Comparison of ENCODE assay signal across 12 cellular contexts in the genomic region with DNA sequence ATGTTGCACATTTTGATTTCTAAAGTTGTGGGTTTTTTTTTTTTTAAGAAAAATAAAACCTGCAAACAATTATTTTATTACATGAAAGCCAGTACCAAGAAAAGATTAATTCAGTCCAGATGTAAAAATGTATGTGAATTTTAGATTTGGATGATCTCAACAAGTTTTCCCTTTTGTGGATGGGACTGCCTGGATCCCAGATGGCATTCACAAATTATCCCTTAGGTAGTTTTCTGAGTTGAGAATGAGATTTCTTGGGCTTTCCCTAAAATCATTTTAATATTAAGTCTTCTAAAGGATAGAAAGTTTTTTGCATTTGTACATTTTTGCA. TPM values are rescaled to one million over a fixed set of nuclear protein-coding genes. Genes with fewer than 3 reads are reported as not detected.
DNase-seq lines count a peak whose midpoint lies in the region; ATAC-seq and TF ChIP-seq lines count a peak whose summit lies in the region.
"Had no signal": no experiment of that assay in that cellular context is flagged by ENCODE, and none has a peak within 500 bp of the region (broad histone marks: within the 10 kb centered on the region; RNA-seq: fewer than 3 reads in every experiment).

No MANE protein-coding gene starts in this region.

- H3K4me3 ChIP-seq in Loucy (ENCODE audit: low read length, poor library complexity, severe bottlenecking) (no peak overlapping the region), muscle layer of duodenum (ENCODE audit: low read depth in 1 of 2, low read length in 2 of 2) (peak overlapping the region; percentile 85 to 96), suprapubic skin (peak overlapping the region; percentile 94)

- H3K9me3 ChIP-seq in Loucy (ENCODE audit: insufficient read depth, low read depth, low read length): no peaks in the 10 kb centered on the region
- H3K9me3 ChIP-seq in muscle layer of duodenum (ENCODE audit: control insufficient read depth in 1 of 2, low read length in 2 of 2): no peaks in the 10 kb centered on the region
- no peaks in the 10 kb centered on the region for H3K9me3 ChIP-seq in suprapubic skin

- H3K4me1 Mint-ChIP-seq in chondrocyte (ENCODE audit: low read depth): peaks cover 69% of the 10 kb centered on the region

- ATAC-seq in GM18517 (IDR thresholded peaks at IDR 0.05; ENCODE audit: unreplicated experiment) (no peak), GM18867 (IDR thresholded peaks at IDR 0.05; ENCODE audit: unreplicated experiment) (no peak), GM18909 (IDR thresholded peaks at IDR 0.05; ENCODE audit: poor library complexity, unreplicated experiment) (no peak)

- no peaks in the 10 kb centered on the region for H3F3A ChIP-seq in Loucy (ENCODE audit: low read depth)

- H3K27me3 Mint-ChIP-seq in chondrocyte (ENCODE audit: low read depth): no peaks in the 10 kb centered on the region

- TF ChIP-seq CTCF in Loucy (conservative IDR thresholded peaks at IDR 0.05; ENCODE audit: low read length): no peak
- no peak for TF ChIP-seq CTCF in chondrocyte (IDR thresholded peaks at IDR 0.05)
- no peak for TF ChIP-seq CTCF in suprapubic skin (IDR thresholded peaks at IDR 0.05)

- 0 out of 2 replicates have a peak, but pooled peaks cover 4% of the 10 kb centered on the region for H3K79me2 ChIP-seq in Loucy (ENCODE audit: insufficient read depth, low read length)

- H3K27me3 ChIP-seq in Loucy (ENCODE audit: insufficient read depth, low read length, poor library complexity, severe bottlenecking) (peaks cover 20% of the 10 kb centered on the region), muscle layer of duodenum (ENCODE audit: low read depth, low read length) (no peaks in the 10 kb centered on the region), suprapubic skin (no peaks in the 10 kb centered on the region)

- H3K9ac ChIP-seq in Loucy (ENCODE audit: low read depth, low read length, poor library complexity, severe bottlenecking): no peak overlapping the region
- H3K9ac ChIP-seq: parathyroid adenoma had no signal

- H3K36me3 ChIP-seq in Loucy (ENCODE audit: insufficient read depth, low read length): no peaks in the 10 kb centered on the region
- H3K36me3 ChIP-seq in muscle layer of duodenum (ENCODE audit: control insufficient read depth in 1 of 2, insufficient read depth in 2 of 2, low read length in 2 of 2): peaks cover 0 to 16% of the 10 kb centered on the region in 2 donors
- no peaks in the 10 kb centered on the region for H3K36me3 ChIP-seq in suprapubic skin

- peaks cover 6% of the 10 kb centered on the region for H3K36me3 Mint-ChIP-seq in chondrocyte (ENCODE audit: low read depth)
- H3K36me3 Mint-ChIP-seq: activated naive CD8-positive, alpha-beta T cell had no signal

- H3K4me3 Mint-ChIP-seq in chondrocyte (ENCODE audit: unreplicated experiment): peak overlapping the region; percentile 81

- no peak for TF ChIP-seq POLR2A in suprapubic skin (IDR thresholded peaks at IDR 0.05)

- H3K4me1 ChIP-seq in Loucy (ENCODE audit: insufficient read depth, low read length, poor library complexity, severe bottlenecking): peaks cover 49% of the 10 kb centered on the region
- peaks cover 0 to 36% of the 10 kb centered on the region in 2 donors for H3K4me1 ChIP-seq in muscle layer of duodenum (ENCODE audit: control insufficient read depth in 1 of 2, insufficient read depth in 2 of 2, low read length in 2 of 2)
- H3K4me1 ChIP-seq in suprapubic skin: peaks cover 65% of the 10 kb centered on the region

- peak overlapping the region; percentile 93 for H3K27ac Mint-ChIP-seq in chondrocyte (ENCODE audit: unreplicated experiment)
- H3K27ac Mint-ChIP-seq: activated naive CD8-positive, alpha-beta T cell had no signal

- H3K9me2 ChIP-seq in Loucy (replicated peaks; ENCODE audit: low read depth, low read length): no peaks in the 10 kb centered on the region

- TF ChIP-seq EP300 in suprapubic skin (IDR thresholded peaks at IDR 0.05): no peak

- H3K9me3 Mint-ChIP-seq in chondrocyte (ENCODE audit: low read depth): no peaks in the 10 kb centered on the region

- DNase-seq in chondrocyte (ENCODE audit: low spot score) (no peak), suprapubic skin (ENCODE audit: low spot score in 2 of 2) (no peak), NCI-H446 (lab: John Stamatoyannopoulos, UW) (no peak)
- DNase-seq: NCI-H510A had no signal

- H3K27ac ChIP-seq in muscle layer of duodenum (ENCODE audit: low read length) (peak overlapping the region; percentile 91), suprapubic skin (peak overlapping the region; percentile 98)
- H3K27ac ChIP-seq: HL-60, parathyroid adenoma had no signal

- no peak overlapping the region for H2AFZ ChIP-seq in Loucy (ENCODE audit: low read length)
- H2AFZ ChIP-seq: parathyroid adenoma had no signal

- H3K4me2 ChIP-seq in Loucy (ENCODE audit: low read depth, low read length, poor library complexity, severe bottlenecking): peak overlapping the region; percentile 91

- H4K20me1 ChIP-seq in Loucy (ENCODE audit: insufficient read depth, low read length, poor library complexity, severe bottlenecking): no peaks in the 10 kb centered on the region

RNA-seq across cellular contexts. Expression of a gene that starts 2.8 kb away (rescaled TPM):
- total RNA-seq in chondrocyte: 105 to 135 TPM (median 131 TPM) in 3 replicates
- total RNA-seq in suprapubic skin: 100 to 1,000 TPM in 2 of 4 donors, 10 to 100 TPM in 2; 88.3 to 165 (median 119) TPM
